In genomic region chr13:24564881-24565280, GRCh38 we compare ENCODE assay signal across 21 cellular contexts. TPM values are rescaled to one million over a fixed set of nuclear protein-coding genes. Genes with fewer than 3 reads are reported as not detected.
DNase-seq lines count a peak whose midpoint lies in the region; ATAC-seq and TF ChIP-seq lines count a peak whose summit lies in the region.
"Had no signal": no experiment of that assay in that cellular context is flagged by ENCODE, and none has a peak within 500 bp of the region (broad histone marks: within the 10 kb centered on the region; RNA-seq: fewer than 3 reads in every experiment).

No MANE protein-coding gene starts in this region.

- no peaks in the 10 kb centered on the region for H3K36me3 ChIP-seq in GM06990 (ENCODE audit: control insufficient read depth, insufficient read depth, low read length)
- H3K36me3 ChIP-seq: BE2C, vagina had no signal

- peaks cover 5 to 19% of the 10 kb centered on the region in 2 donors for H3K27me3 Mint-ChIP-seq in natural killer cell treated with Interleukin-12 subunit alpha and Interleukin-12 subunit beta and Interleukin-15 and Interleukin-18, amount 100 ng/mL, for 72 hours

- no peak overlapping the region for H3K4me3 Mint-ChIP-seq in natural killer cell treated with Interleukin-12 subunit alpha and Interleukin-12 subunit beta and Interleukin-15 and Interleukin-18, amount 100 ng/mL, for 72 hours
- H3K4me3 Mint-ChIP-seq: activated naive CD4-positive, alpha-beta T cell treated with anti-CD3 and anti-CD28 coated beads, Interleukin-2, amount 50 U/mL, for 24 hours; activated T-helper 1 cell treated with anti-CD3 and anti-CD28 coated beads, Interleukin-12 subunit alpha, Interleukin-12 subunit beta, Interleukin-2, Interleukin-4 antibody, amounts not matched to agents 30 ng/mL and 10 ng/mL and 1 ng/mL, durations not matched to agents 14 hours and 24 hours and 36 hours had no signal

- DNase-seq in GM06990 (ENCODE audit: extremely low read depth, insufficient read length) = peak; percentile 35
- DNase-seq in RPMI8226 = peak; percentile 21
- no peak for DNase-seq in activated T-cell treated with anti-CD3 and anti-CD28 coated beads for 4 hours
- no peak for DNase-seq in natural killer cell treated with Interleukin-12 subunit alpha and Interleukin-12 subunit beta and Interleukin-15 and Interleukin-18, amount 100 ng/mL, for 72 hours (ENCODE audit: low spot score)
- DNase-seq in stimulated activated CD4-positive, alpha-beta T cell treated with anti-CD3 and anti-CD28 coated beads, Interleukin-2, amount 100 ng/mL, for 48 hours = no peak
- DNase-seq: BE2C, Caco-2, cerebellar nuclear complex, EL, erythroblast, NCI-H1436 treated with DMSO at 0.1 percent for 48 hours, NCI-H2171 treated with DMSO at 0.1 percent for 48 hours, OCI-M1, right cardiac atrium, SHP77 had no signal

- H3K9me3 Mint-ChIP-seq in natural killer cell treated with Interleukin-12 subunit alpha and Interleukin-12 subunit beta and Interleukin-15 and Interleukin-18, amount 100 ng/mL, for 72 hours = no peaks in the 10 kb centered on the region
- H3K9me3 Mint-ChIP-seq: activated naive CD4-positive, alpha-beta T cell treated with anti-CD3 and anti-CD28 coated beads, Interleukin-2, amount 50 U/mL, for 24 hours; activated T-helper 1 cell treated with anti-CD3 and anti-CD28 coated beads, Interleukin-12 subunit alpha, Interleukin-12 subunit beta, Interleukin-2, Interleukin-4 antibody, amounts not matched to agents 30 ng/mL and 10 ng/mL and 1 ng/mL, durations not matched to agents 14 hours and 24 hours and 36 hours had no signal

- H3K36me3 Mint-ChIP-seq in natural killer cell treated with Interleukin-12 subunit alpha and Interleukin-12 subunit beta and Interleukin-15 and Interleukin-18, amount 100 ng/mL, for 72 hours = peaks cover 3% of the 10 kb centered on the region
- H3K36me3 Mint-ChIP-seq: activated naive CD4-positive, alpha-beta T cell treated with anti-CD3 and anti-CD28 coated beads, Interleukin-2, amount 50 U/mL, for 24 hours had no signal

- no peak overlapping the region for H3K27ac Mint-ChIP-seq in natural killer cell treated with Interleukin-12 subunit alpha and Interleukin-12 subunit beta and Interleukin-15 and Interleukin-18, amount 100 ng/mL, for 72 hours
- H3K27ac Mint-ChIP-seq: activated naive CD4-positive, alpha-beta T cell treated with anti-CD3 and anti-CD28 coated beads, Interleukin-2, amount 50 U/mL, for 24 hours; activated T-helper 1 cell treated with anti-CD3 and anti-CD28 coated beads, Interleukin-12 subunit alpha, Interleukin-12 subunit beta, Interleukin-2, Interleukin-4 antibody, amounts not matched to agents 30 ng/mL and 10 ng/mL and 1 ng/mL, durations not matched to agents 14 hours and 24 hours and 36 hours had no signal

- peaks cover 3 to 4% of the 10 kb centered on the region in 2 donors for H3K4me1 Mint-ChIP-seq in natural killer cell treated with Interleukin-12 subunit alpha and Interleukin-12 subunit beta and Interleukin-15 and Interleukin-18, amount 100 ng/mL, for 72 hours (ENCODE audit: low read depth in 2 of 2)

- ATAC-seq in GM19035 (IDR thresholded peaks at IDR 0.05; ENCODE audit: unreplicated experiment) (peak; percentile 45), HG02759 (IDR thresholded peaks at IDR 0.05; ENCODE audit: unreplicated experiment) (peak; percentile 62), HG03097 (IDR thresholded peaks at IDR 0.05; ENCODE audit: low FRiP score, unreplicated experiment) (no peak)
- ATAC-seq in natural killer cell treated with Interleukin-12 subunit alpha and Interleukin-12 subunit beta and Interleukin-15 and Interleukin-18, amount 100 ng/mL, for 72 hours = no peak
- ATAC-seq: right cardiac atrium had no signal

- H3K4me3 ChIP-seq in GM06990 (replicated peaks; ENCODE audit: low read depth, low read length) = no peak overlapping the region
- H3K4me3 ChIP-seq: vagina had no signal

- H3K27me3 ChIP-seq in GM06990 (replicated peaks; ENCODE audit: control insufficient read depth, insufficient read depth, low read length) = no peaks in the 10 kb centered on the region
- H3K27me3 ChIP-seq: vagina had no signal

- TF ChIP-seq CTCF in GM06990 (IDR thresholded peaks at IDR 0.05; ENCODE audit: insufficient read depth, low read length, poor library complexity, severe bottlenecking) = no peak

RNA-seq across cellular contexts. Expression of gene PARP4, which starts 52.3 kb away (rescaled TPM):
- 10 to 100 TPM; 55.8 to 71.8 TPM for total RNA-seq in natural killer cell treated with Interleukin-12 subunit alpha and Interleukin-12 subunit beta and Interleukin-15 and Interleukin-18, amount 100 ng/mL, for 72 hours

Comparison
In these comparisons a context has a peak if more than half of its experiments do, and no peak if none do; other contexts are left out.
1. DNase-seq: peak in GM06990 (single experiment) and RPMI8226 (single experiment); none in activated T-cell treated with anti-CD3 and anti-CD28 coated beads for 4 hours (single experiment), natural killer cell treated with Interleukin-12 subunit alpha and Interleukin-12 subunit beta and Interleukin-15 and Interleukin-18, amount 100 ng/mL, for 72 hours (single experiment) and stimulated activated CD4-positive, alpha-beta T cell treated with anti-CD3 and anti-CD28 coated beads, Interleukin-2, amount 100 ng/mL, for 48 hours (0 of 2).
2. ATAC-seq: peak in GM19035 (single experiment) and HG02759 (single experiment); none in HG03097 (single experiment) and natural killer cell treated with Interleukin-12 subunit alpha and Interleukin-12 subunit beta and Interleukin-15 and Interleukin-18, amount 100 ng/mL, for 72 hours (0 of 2).